In the genomic region with DNA sequence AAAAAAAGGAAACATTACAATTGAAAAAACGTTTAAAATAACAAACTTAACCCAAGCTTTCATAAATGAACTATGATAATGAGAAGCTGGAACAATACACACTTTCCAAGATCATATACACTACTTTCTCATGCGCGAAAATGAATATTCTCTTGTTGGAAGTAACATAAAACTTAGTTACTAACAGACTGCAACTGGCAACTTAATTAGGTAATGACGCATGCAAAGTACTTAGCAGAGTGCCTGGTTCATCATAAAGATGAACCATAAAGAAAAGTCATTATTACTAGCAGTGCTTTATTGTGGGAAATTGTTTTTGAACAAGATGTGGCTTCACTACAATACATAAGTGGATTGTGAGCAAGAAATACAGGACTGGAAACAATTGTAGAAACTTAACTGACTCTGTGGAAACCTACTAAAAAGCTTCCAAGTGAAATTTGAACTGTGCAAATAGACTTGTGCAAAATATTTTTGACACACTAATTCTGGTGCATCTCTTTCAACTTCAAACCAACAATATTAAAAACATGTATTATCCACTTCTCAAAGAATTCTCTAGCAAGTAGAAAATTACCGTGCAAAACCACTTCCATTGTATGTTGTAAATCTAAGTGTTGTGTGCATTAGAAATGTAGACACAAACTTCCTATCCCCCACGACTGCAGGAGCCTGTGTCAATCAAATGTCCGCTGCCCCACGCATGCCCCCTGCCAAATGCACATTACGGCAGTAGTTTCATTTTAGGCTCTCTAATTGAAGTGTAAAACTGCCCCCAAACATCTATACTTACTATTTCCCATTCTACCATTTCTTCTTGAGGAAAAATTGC, we compare ENCODE assay signal across 9 cellular contexts. TPM values are rescaled to one million over a fixed set of nuclear protein-coding genes. Genes with fewer than 3 reads are reported as not detected.
DNase-seq lines count a peak whose midpoint lies in the region; ATAC-seq, FAIRE-seq and TF ChIP-seq lines count a peak whose summit lies in the region.
"Had no signal": no experiment of that assay in that cellular context is flagged by ENCODE, and none has a peak within 500 bp of the region (broad histone marks: within the 10 kb centered on the region; RNA-seq: fewer than 3 reads in every experiment).

No MANE protein-coding gene starts in this region.

- H4K20me1 ChIP-seq in HCT116 (ENCODE audit: insufficient read depth), result peaks cover 26% of the 10 kb centered on the region; the same call in 1 of the 2 replicates

- H3K9me2 ChIP-seq in HCT116 (ENCODE audit: insufficient read depth), result no peaks in the 10 kb centered on the region

- H3K27me3 ChIP-seq in HCT116 (ENCODE audit: insufficient read depth, low read length) (no peaks in the 10 kb centered on the region), ascending aorta (no peaks in the 10 kb centered on the region), skeletal muscle tissue (ENCODE audit: control insufficient read depth in 3 of 3, insufficient read depth in 3 of 3, low read length in 3 of 3) (no peaks in the 10 kb centered on the region)

- POLR2A ChIA-PET in HCT116 (lab: Charles Lee), result interaction anchor here (0.8 to 6.1 kb wide), 4 partner anchors 9 to 75 kb away, joined by 3 to 57 read pairs (median 20); no protein-coding TSS in a partner anchor

- no peak overlapping the region for H2AFZ ChIP-seq in HCT116 (ENCODE audit: low read depth, low read length, poor library complexity, severe bottlenecking)

- CTCF ChIA-PET in HCT116 (lab: Charles Lee), result no interaction called here

- TF ChIP-seq RAD21 in HCT116 (IDR thresholded peaks at IDR 0.05; ENCODE audit: low read depth), result no peak

- intact Hi-C loops in HCT116 (cut with micrococcal nuclease) (loop anchor here (5.0 kb wide), 2 partner anchors 188 to 328 kb away; a partner anchor contains a TSS), ascending aorta (cut with DNase I) (loop anchor here (2.0 to 5.0 kb wide), 4 partner anchors 89 to 327 kb away; a partner anchor contains a TSS), kidney (cut with DNase I) (no loop called here)

- TF ChIP-seq CTCF in HCT116 (IDR thresholded peaks at IDR 0.05 in 2 of 3, conservative IDR thresholded peaks at IDR 0.05 in 1 of 3; ENCODE audit: borderline replicate concordance in 1 of 3, insufficient read depth in 1 of 3, low read depth in 2 of 3, low read length in 2 of 3), result no peak
- no peak for TF ChIP-seq CTCF in ascending aorta (IDR thresholded peaks at IDR 0.05)
- no peak for TF ChIP-seq CTCF in kidney (IDR thresholded peaks at IDR 0.05; ENCODE audit: borderline replicate concordance, extremely low read depth, insufficient read depth)
- TF ChIP-seq CTCF in omental fat pad (IDR thresholded peaks at IDR 0.05), result no peak

- H3K4me1 ChIP-seq in HCT116 (ENCODE audit: control insufficient read depth in 1 of 2, insufficient read depth in 2 of 2, low read length in 2 of 2), result peaks cover 65 to 85% of the 10 kb centered on the region in 2 experiments
- H3K4me1 ChIP-seq in ascending aorta, result peaks cover 0 to 5% of the 10 kb centered on the region in 2 donors
- peaks cover 0 to 4% of the 10 kb centered on the region in 2 donors for H3K4me1 ChIP-seq in kidney (ENCODE audit: control insufficient read depth in 1 of 2, insufficient read depth in 1 of 2, low read depth in 1 of 2, low read length in 2 of 2)
- H3K4me1 ChIP-seq in skeletal muscle tissue (ENCODE audit: control insufficient read depth in 3 of 3, insufficient read depth in 3 of 3, low read length in 3 of 3), result peaks cover 7 to 10% (median 8%) of the 10 kb centered on the region in 3 donors

- H3K4me2 ChIP-seq in HCT116 (ENCODE audit: low read length), result peak overlapping the region; percentile 88

- no peak for ATAC-seq in HCT116
- no peak for ATAC-seq in omental fat pad (ENCODE audit: low FRiP score)
- ATAC-seq: esophagus mucosa had no signal

- peak overlapping the region; percentile 76 to 83 for H3K4me3 ChIP-seq in HCT116 (replicated peaks in 1 of 2; ENCODE audit: low read depth in 1 of 2, low read length in 2 of 2)
- H3K4me3 ChIP-seq in ascending aorta, result peak overlapping the region; percentile 63 to 90
- peak overlapping the region; percentile 77 to 98 for H3K4me3 ChIP-seq in kidney (ENCODE audit: low read length in 2 of 2)
- peak overlapping the region; percentile 92 to 99 (median 94) for H3K4me3 ChIP-seq in skeletal muscle tissue (ENCODE audit: low read length in 3 of 3)

- peaks cover 99% of the 10 kb centered on the region for H3K79me2 ChIP-seq in HCT116 (ENCODE audit: insufficient read depth, low read length)

- DNase-seq in HCT116 (ENCODE audit: low read depth, low spot score), result no peak
- no peak for DNase-seq in ascending aorta (ENCODE audit: low spot score in 2 of 2)
- no peak for DNase-seq in kidney
- DNase-seq in omental fat pad (ENCODE audit: low spot score), result no peak
- DNase-seq in NCI-H526 (lab: John Stamatoyannopoulos, UW), result no peak
- DNase-seq in foreskin melanocyte, result no peak
- DNase-seq in NCI-H748 treated with DMSO at 0.1 percent for 48 hours (lab: John Stamatoyannopoulos, UW), result no peak

- H3K9me3 ChIP-seq in HCT116 (ENCODE audit: control insufficient read depth in 1 of 2, insufficient read depth in 1 of 2, low read depth in 1 of 2, low read length in 2 of 2) (no peaks in the 10 kb centered on the region), ascending aorta (no peaks in the 10 kb centered on the region), kidney (ENCODE audit: control insufficient read depth in 1 of 2, low read length in 2 of 2) (no peaks in the 10 kb centered on the region), skeletal muscle tissue (ENCODE audit: control insufficient read depth in 3 of 3, low read length in 3 of 3) (no peaks in the 10 kb centered on the region)

- H3K9ac ChIP-seq in HCT116 (ENCODE audit: low read length) (peak overlapping the region; percentile 81), kidney (ENCODE audit: low read length in 2 of 2) (peak overlapping the region; percentile 87 to 94), skeletal muscle tissue (ENCODE audit: low read depth in 1 of 3, low read length in 3 of 3) (peak overlapping the region; percentile 96 to 99 (median 99))

- H3K27ac ChIP-seq in HCT116 (ENCODE audit: low read depth, low read length) (peak overlapping the region; percentile 94; the same call in 1 of the 2 replicates), ascending aorta (no peak overlapping the region), kidney (ENCODE audit: low read depth in 2 of 2, low read length in 2 of 2) (peak overlapping the region; percentile 91 to 96), skeletal muscle tissue (ENCODE audit: low read depth, low read length) (peak overlapping the region; percentile 96)

- TF ChIP-seq POLR2A in HCT116 (IDR thresholded peaks at IDR 0.05; ENCODE audit: borderline replicate concordance, extremely low read depth, insufficient read depth, insufficient read length), result no peak

- RAD21 ChIA-PET in HCT116 (lab: Charles Lee; ENCODE audit: low non-redundant PET in 1 of 2, low total read pairs in 2 of 2, uncharacterized antibody in 2 of 2, unreplicated experiment in 2 of 2), result no interaction called here

- TSS peak; percentile 28 for BruUV-seq in HCT116 (replicated peaks; lab: Mats Ljungman, UMichigan)

- H3K36me3 ChIP-seq in HCT116 (ENCODE audit: control insufficient read depth in 1 of 2, insufficient read depth in 2 of 2, low read length in 2 of 2), result peaks cover 3 to 4% of the 10 kb centered on the region in 2 experiments; a peak in 3 of 4 replicates
- no peaks in the 10 kb centered on the region for H3K36me3 ChIP-seq in ascending aorta
- no peaks in the 10 kb centered on the region for H3K36me3 ChIP-seq in kidney (ENCODE audit: control insufficient read depth in 1 of 2, insufficient read depth in 2 of 2, low read length in 2 of 2)
- H3K36me3 ChIP-seq in skeletal muscle tissue (ENCODE audit: control insufficient read depth in 3 of 3, insufficient read depth in 3 of 3, low read length in 3 of 3), result no peaks in the 10 kb centered on the region

- FAIRE-seq in kidney (lab: Jason Lieb, UNC), result peak; percentile 29

TF ChIP-seq in HCT116, 20 proteins besides CTCF, POLR2A, EP300 and RAD21:
- TF ChIP-seq EZH2phosphoT487 (IDR thresholded peaks at IDR 0.05; ENCODE audit: borderline replicate concordance) (no peak), FOSL1 (IDR thresholded peaks at IDR 0.05; ENCODE audit: low read depth) (0 out of 2 replicates have a peak, but pooled peaks have one; percentile 3), SIN3A (IDR thresholded peaks at IDR 0.05; ENCODE audit: low read depth) (0 out of 2 replicates have a peak, but pooled peaks have one; percentile 23), EZH2 (IDR thresholded peaks at IDR 0.05) (no peak), CBX3 (IDR thresholded peaks at IDR 0.05; ENCODE audit: low read depth) (no peak)
- TF ChIP-seq, protein P1, sequence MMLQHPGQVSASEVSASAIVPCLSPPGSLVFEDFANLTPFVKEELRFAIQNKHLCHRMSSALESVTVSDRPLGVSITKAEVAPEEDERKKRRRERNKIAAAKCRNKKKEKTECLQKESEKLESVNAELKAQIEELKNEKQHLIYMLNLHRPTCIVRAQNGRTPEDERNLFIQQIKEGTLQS (IDR thresholded peaks at IDR 0.05), result no peak

RNA-seq across cellular contexts. Expression of a gene that starts 2.0 kb away (rescaled TPM):
- total RNA-seq in HCT116 (2021; ENCODE audit: unreplicated experiment) (128 TPM), ascending aorta (35.1 TPM), kidney (145 TPM), skeletal muscle tissue (39.1 TPM), omental fat pad (100 to 1,000 TPM in 1 of 4 donors, 10 to 100 TPM in 3; 43.8 to 129 (median 77.1) TPM)
- 29.0 and 40.6 TPM in 2 replicates for polyA plus RNA-seq in HCT116 (2012)
- polyA plus RNA-seq in kidney (ENCODE audit: insufficient read depth, low read depth, low replicate concordance), result 15.9 TPM

Comparison
In these comparisons a context has a peak if more than half of its experiments do, and no peak if none do; other contexts are left out.
1. H3K27ac ChIP-seq: peak in HCT116 (single experiment), kidney (2 of 2) and skeletal muscle tissue (single experiment); none in ascending aorta (0 of 2).
2. Peak in every context shown above with its lines, with median percentiles within 50 percentile points of each other: H3K4me3 ChIP-seq and H3K9ac ChIP-seq.